8 cellular contexts compared by ENCODE assay signal in the genomic region with DNA sequence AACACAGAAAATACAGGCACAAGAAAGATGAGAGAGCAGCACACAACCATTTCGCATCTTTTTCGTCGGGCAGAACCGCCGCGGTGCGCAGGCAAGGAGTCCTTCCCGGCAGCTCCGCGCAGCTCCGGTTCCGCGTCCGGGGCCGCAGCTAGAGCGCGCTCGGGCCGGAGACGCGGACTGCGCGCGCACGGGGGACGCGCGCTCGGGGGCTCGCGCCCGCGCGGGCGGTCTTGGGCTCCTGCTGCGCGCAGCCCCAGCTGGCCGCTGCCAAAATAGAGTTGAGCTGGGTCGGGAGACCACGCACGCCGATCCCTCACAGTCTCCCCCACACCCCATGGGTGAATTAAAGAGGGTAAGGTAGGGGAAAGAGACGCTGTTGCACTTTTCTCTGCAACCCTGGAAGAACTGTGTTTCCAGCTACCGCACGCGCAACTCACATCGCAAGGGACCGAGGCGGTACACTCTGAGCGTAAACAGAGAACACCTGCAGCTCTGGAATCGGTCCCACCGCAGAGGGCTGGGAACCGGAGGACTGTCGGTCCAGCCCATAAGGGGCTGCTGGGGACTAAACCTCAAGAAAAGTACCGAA. TPM values are rescaled to one million over a fixed set of nuclear protein-coding genes. Genes with fewer than 3 reads are reported as not detected.
A peak's percentile ranks its signal among the peaks of the same experiment; 100 is the strongest.
DNase-seq lines count a peak whose midpoint lies in the region; ATAC-seq and TF ChIP-seq lines count a peak whose summit lies in the region.

No MANE protein-coding gene starts in this region.

- TF ChIP-seq CTCF in right atrium auricular region (IDR thresholded peaks at IDR 0.05) = no peak

- no peak for ATAC-seq in activated T-helper 17 cell treated with anti-CD3 and anti-CD28 coated beads, Interleukin-2, amount 50 U/mL, for 72 hours (replicated peaks)
- no peak for ATAC-seq in HG03469 (IDR thresholded peaks at IDR 0.05; ENCODE audit: unreplicated experiment)

- no peaks in the 10 kb centered on the region for H3K9me3 ChIP-seq in right atrium auricular region

- H3K27ac Mint-ChIP-seq in activated T-helper 17 cell treated with anti-CD3 and anti-CD28 coated beads, Interleukin-2, amount 50 U/mL, for 72 hours = no peak overlapping the region

- H3K4me1 ChIP-seq in right atrium auricular region = peaks cover 0 to 8% of the 10 kb centered on the region in 2 donors

- no peaks in the 10 kb centered on the region for H3K9me3 Mint-ChIP-seq in activated T-helper 17 cell treated with anti-CD3 and anti-CD28 coated beads, Interleukin-2, amount 50 U/mL, for 72 hours

- H3K27me3 Mint-ChIP-seq in activated T-helper 17 cell treated with anti-CD3 and anti-CD28 coated beads, Interleukin-2, amount 50 U/mL, for 72 hours = peaks cover 34% of the 10 kb centered on the region

- H3K4me1 Mint-ChIP-seq in activated T-helper 17 cell treated with anti-CD3 and anti-CD28 coated beads, Interleukin-2, amount 50 U/mL, for 72 hours = no peaks in the 10 kb centered on the region

- peak overlapping the region; percentile 21 to 48 for H3K4me3 ChIP-seq in right atrium auricular region
- H3K4me3 ChIP-seq in skeletal muscle cell (ENCODE audit: low read depth, low read length) = peak overlapping the region; percentile 48

- DNase-seq in NCI-H1417 (lab: John Stamatoyannopoulos, UW) (peak; percentile 52 to 90 (median 90)), NCI-H1417 treated with DMSO at 0.1 percent for 48 hours (lab: John Stamatoyannopoulos, UW) (no peak), NCI-H1694 treated with DMSO at 0.1 percent for 48 hours (lab: John Stamatoyannopoulos, UW) (peak; percentile 62), right atrium auricular region (ENCODE audit: low spot score) (no peak), skeletal muscle cell (ENCODE audit: low read depth) (no peak), H4 (ENCODE audit: low spot score) (no peak)

- H3K27ac ChIP-seq in right atrium auricular region = no peak overlapping the region

- peaks cover 5 to 9% of the 10 kb centered on the region in 2 donors for H3K27me3 ChIP-seq in right atrium auricular region

- H3K36me3 ChIP-seq in right atrium auricular region = no peaks in the 10 kb centered on the region

- no peaks in the 10 kb centered on the region for H3K36me3 Mint-ChIP-seq in activated T-helper 17 cell treated with anti-CD3 and anti-CD28 coated beads, Interleukin-2, amount 50 U/mL, for 72 hours (ENCODE audit: low read depth)

- peak overlapping the region; percentile 61 for H3K4me3 Mint-ChIP-seq in activated T-helper 17 cell treated with anti-CD3 and anti-CD28 coated beads, Interleukin-2, amount 50 U/mL, for 72 hours

RNA-seq across cellular contexts. Expression of gene NR5A2, which starts 1.6 kb away (rescaled TPM):
- total RNA-seq in activated T-helper 17 cell treated with anti-CD3 and anti-CD28 coated beads, Interleukin-2, amount 50 U/mL, for 72 hours = under 1 TPM in 1 of 2 donors, not detected in 1; 0.13 TPM
- under 1 TPM; 0.44 to 0.63 TPM for total RNA-seq in right atrium auricular region
- 0.06 TPM in 2 replicates for total RNA-seq in H4 (2014; rRNA removed; shearing (Covaris generic))

Comparison
In these comparisons a context has a peak if more than half of its experiments do, and no peak if none do; other contexts are left out.
1. DNase-seq: peak in NCI-H1417 (3 of 3) and NCI-H1694 treated with DMSO at 0.1 percent for 48 hours (single experiment); none in NCI-H1417 treated with DMSO at 0.1 percent for 48 hours (single experiment), right atrium auricular region (single experiment), skeletal muscle cell (single experiment) and H4 (single experiment).